In the genomic region with DNA sequence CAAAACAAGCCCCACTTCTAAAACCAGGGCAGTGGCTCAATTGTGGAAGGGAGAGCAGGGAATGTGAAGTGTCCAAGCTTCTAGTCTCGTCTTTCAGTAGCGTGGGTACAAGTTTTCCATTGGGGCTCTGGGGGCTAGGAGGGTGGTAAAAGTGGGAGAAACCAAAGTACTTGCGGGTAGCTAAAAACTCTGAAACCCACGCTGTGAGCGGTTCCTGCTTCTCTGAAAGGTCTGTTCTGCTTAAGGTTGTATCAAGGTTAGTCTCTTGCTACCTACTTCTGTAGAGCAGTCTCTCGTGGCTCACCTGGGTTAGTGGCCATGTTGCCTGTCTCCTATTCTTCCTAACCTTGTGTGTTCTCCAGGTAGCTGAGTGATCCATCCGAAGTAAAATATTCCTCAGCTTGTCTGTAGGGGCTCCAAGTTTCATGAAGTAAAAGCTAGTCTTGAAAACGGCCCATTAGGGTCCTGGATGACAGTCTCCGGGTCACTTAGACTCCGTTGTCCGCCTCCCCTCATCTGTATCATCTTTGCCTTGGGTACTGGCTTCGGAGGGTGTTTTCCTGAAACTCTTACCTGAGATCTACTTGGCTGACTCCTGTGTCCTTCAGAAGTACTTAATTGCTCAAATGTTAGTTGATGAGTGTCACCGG, we compare ENCODE assay signal across 1 cellular context.
TF ChIP-seq lines count a peak whose summit lies in the region.

No MANE protein-coding gene starts in this region.

TF ChIP-seq in HepG2, 621 proteins besides CTCF, POLR2A, EP300 and RAD21 (continued from another document):
- no peak for TF ChIP-seq ZEB1 (IDR thresholded peaks at IDR 0.05; ENCODE audit: insufficient replicate concordance, low read depth)
- TF ChIP-seq PCBP2 (optimal IDR thresholded peaks at IDR 0.05; ENCODE audit: low read depth, low read length, poor library complexity, severe bottlenecking), result no peak
